ENCODE assay signal across 22 cellular contexts in genomic region chr2:31231571-31232287, GRCh38. TPM values are rescaled to one million over a fixed set of nuclear protein-coding genes. Genes with fewer than 3 reads are reported as not detected.
"Had no signal": no experiment of that assay in that cellular context is flagged by ENCODE, and none has a peak within 500 bp of the region (broad histone marks: within the 10 kb centered on the region; RNA-seq: fewer than 3 reads in every experiment).

No MANE protein-coding gene starts in this region.

- H3K27me3 ChIP-seq: right lobe of liver, suprapubic skin, tibial nerve had no signal

- H3K9me3 ChIP-seq: left lung, right lobe of liver, stomach, suprapubic skin, tibial nerve had no signal

- H3K27ac ChIP-seq: epithelial cell of prostate, left lung, parathyroid adenoma, right lobe of liver, stomach, suprapubic skin, tibial nerve had no signal

- H3K27ac Mint-ChIP-seq: activated naive CD8-positive, alpha-beta T cell treated with anti-CD3 and anti-CD28 coated beads for 36 hours; nephron; stimulated activated memory B cell treated with anti-CD40 and anti-IgM and Interleukin-4, amounts not matched to agents 10 μg/mL and 1 μg/mL and 100 μg/mL, for 72 hours; T-cell; T-helper 2 cell treated with Interferon-gamma antibody and Interleukin-4, amounts not matched to agents 5 μg/mL and 100 μg/mL, for 36 hours; WTC11 had no signal

- H3K4me3 ChIP-seq: left lung, right lobe of liver, stomach, suprapubic skin, tibial nerve had no signal

- H3K36me3 ChIP-seq: left lung, right lobe of liver, stomach, suprapubic skin, tibial nerve had no signal

- H3K27me3 Mint-ChIP-seq: stimulated activated memory B cell treated with anti-CD40 and anti-IgM and Interleukin-4, amounts not matched to agents 10 μg/mL and 1 μg/mL and 100 μg/mL, for 72 hours had no signal

- H3K4me3 Mint-ChIP-seq: activated naive CD8-positive, alpha-beta T cell treated with anti-CD3 and anti-CD28 coated beads for 36 hours; nephron; stimulated activated memory B cell treated with anti-CD40 and anti-IgM and Interleukin-4, amounts not matched to agents 10 μg/mL and 1 μg/mL and 100 μg/mL, for 72 hours; T-cell; T-helper 2 cell treated with Interferon-gamma antibody and Interleukin-4, amounts not matched to agents 5 μg/mL and 100 μg/mL, for 36 hours; WTC11 had no signal

- H3K4me1 ChIP-seq: parathyroid adenoma had no signal

- H3K36me3 Mint-ChIP-seq: activated naive CD8-positive, alpha-beta T cell treated with anti-CD3 and anti-CD28 coated beads for 36 hours; T-cell; WTC11 had no signal

- H3K9me3 Mint-ChIP-seq: activated naive CD8-positive, alpha-beta T cell treated with anti-CD3 and anti-CD28 coated beads for 36 hours; nephron; stimulated activated memory B cell treated with anti-CD40 and anti-IgM and Interleukin-4, amounts not matched to agents 10 μg/mL and 1 μg/mL and 100 μg/mL, for 72 hours; T-cell; T-helper 2 cell treated with Interferon-gamma antibody and Interleukin-4, amounts not matched to agents 5 μg/mL and 100 μg/mL, for 36 hours; WTC11 had no signal

- ATAC-seq: left lung; right lobe of liver; SK-N-SH treated with all-trans-retinoic acid at 6 μM for 48 hours; stimulated activated memory B cell treated with anti-CD40 and anti-IgM and Interleukin-4, amounts not matched to agents 10 μg/mL and 1 μg/mL and 100 μg/mL, for 72 hours; T-cell; WTC11 had no signal

- DNase-seq: activated naive CD4-positive, alpha-beta T cell treated with Interleukin-2 at 50 U/mL for 16 hours; activated naive CD8-positive, alpha-beta T cell treated with anti-CD3 and anti-CD28 coated beads for 36 hours; activated T-cell treated with anti-CD3 and anti-CD28 coated beads, Interleukin-2, amount 50 U/mL, for 48 hours; cortex of kidney; kidney glomerular epithelial cell; left lung; mammary epithelial cell; small intestine; stimulated activated CD4-positive, alpha-beta T cell treated with anti-CD3 and anti-CD28 coated beads, Interleukin-2, amount 100 ng/mL, for 24 hours; stomach; T-cell had no signal

RNA-seq across cellular contexts. Expression of gene CAPN14, which starts 14.4 kb away (rescaled TPM):
- total RNA-seq: myocyte, tibial nerve had no signal
